Comparison of ENCODE assay signal across 1 cellular context in the genomic region with DNA sequence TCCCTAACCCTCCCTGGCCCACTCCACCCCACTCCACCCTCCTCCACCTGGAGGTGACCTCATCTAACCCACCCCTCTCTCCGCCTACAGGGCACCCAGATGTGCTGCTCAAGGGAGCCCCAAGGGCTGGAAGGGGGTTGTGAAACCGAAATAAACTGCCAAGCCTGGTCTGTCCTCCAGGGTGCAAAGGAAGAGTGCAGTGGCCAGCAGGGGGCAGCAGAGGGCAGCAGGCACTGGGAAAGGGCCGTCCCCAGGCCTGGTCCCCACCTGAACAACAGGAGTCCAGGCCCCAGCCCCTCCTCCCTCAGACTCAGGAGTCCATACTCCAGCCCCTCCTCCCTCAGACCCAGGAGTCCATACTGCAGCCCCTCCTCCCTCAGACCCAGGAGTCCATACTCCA.
TF ChIP-seq lines count a peak whose summit lies in the region.

No MANE protein-coding gene starts in this region.

TF ChIP-seq in HEK293, 187 proteins besides CTCF, POLR2A, EP300 and RAD21 (continued from another document):
- TF ChIP-seq INSM2 (tag by site-specific recombination; IDR thresholded peaks at IDR 0.05) = no peak
- no peak for TF ChIP-seq SP2 (tag by site-specific recombination; IDR thresholded peaks at IDR 0.05)
- no peak for TF ChIP-seq ZNF768 (tag by site-specific recombination; IDR thresholded peaks at IDR 0.05)
- no peak for TF ChIP-seq KLF7 (tag by site-specific recombination; IDR thresholded peaks at IDR 0.05; ENCODE audit: borderline replicate concordance)
- no peak for TF ChIP-seq ZNF169 (tag by site-specific recombination; IDR thresholded peaks at IDR 0.05)
- TF ChIP-seq, protein P1, sequence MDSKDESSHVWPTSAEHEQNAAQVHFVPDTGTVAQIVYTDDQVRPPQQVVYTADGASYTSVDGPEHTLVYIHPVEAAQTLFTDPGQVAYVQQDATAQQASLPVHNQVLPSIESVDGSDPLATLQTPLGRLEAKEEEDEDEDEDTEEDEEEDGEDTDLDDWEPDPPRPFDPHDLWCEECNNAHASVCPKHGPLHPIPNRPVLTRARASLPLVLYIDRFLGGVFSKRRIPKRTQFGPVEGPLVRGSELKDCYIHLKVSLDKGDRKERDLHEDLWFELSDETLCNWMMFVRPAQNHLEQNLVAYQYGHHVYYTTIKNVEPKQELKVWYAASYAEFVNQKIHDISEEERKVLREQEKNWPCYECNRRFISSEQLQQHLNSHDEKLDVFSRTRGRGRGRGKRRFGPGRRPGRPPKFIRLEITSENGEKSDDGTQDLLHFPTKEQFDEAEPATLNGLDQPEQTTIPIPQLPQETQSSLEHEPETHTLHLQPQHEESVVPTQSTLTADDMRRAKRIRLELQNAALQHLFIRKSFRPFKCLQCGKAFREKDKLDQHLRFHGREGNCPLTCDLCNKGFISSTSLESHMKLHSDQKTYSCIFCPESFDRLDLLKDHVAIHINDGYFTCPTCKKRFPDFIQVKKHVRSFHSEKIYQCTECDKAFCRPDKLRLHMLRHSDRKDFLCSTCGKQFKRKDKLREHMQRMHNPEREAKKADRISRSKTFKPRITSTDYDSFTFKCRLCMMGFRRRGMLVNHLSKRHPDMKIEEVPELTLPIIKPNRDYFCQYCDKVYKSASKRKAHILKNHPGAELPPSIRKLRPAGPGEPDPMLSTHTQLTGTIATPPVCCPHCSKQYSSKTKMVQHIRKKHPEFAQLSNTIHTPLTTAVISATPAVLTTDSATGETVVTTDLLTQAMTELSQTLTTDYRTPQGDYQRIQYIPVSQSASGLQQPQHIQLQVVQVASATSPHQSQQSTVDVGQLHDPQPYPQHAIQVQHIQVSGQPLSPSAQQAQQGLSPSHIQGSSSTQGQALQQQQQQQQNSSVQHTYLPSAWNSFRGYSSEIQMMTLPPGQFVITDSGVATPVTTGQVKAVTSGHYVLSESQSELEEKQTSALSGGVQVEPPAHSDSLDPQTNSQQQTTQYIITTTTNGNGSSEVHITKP (tag by site-specific recombination; IDR thresholded peaks at IDR 0.05) = peak; percentile 14; the same call in 1 of the 2 replicates
- no peak for TF ChIP-seq ZNF473 (tag by site-specific recombination; IDR thresholded peaks at IDR 0.05)
- TF ChIP-seq ZNF19 (tag by site-specific recombination; IDR thresholded peaks at IDR 0.05; ENCODE audit: low read depth) = no peak
- TF ChIP-seq SALL2 (tag by site-specific recombination; IDR thresholded peaks at IDR 0.05; ENCODE audit: borderline replicate concordance) = no peak
- TF ChIP-seq ZNF623 (tag by site-specific recombination; IDR thresholded peaks at IDR 0.05) = no peak
- no peak for TF ChIP-seq ZNF121 (tag by site-specific recombination; IDR thresholded peaks at IDR 0.05)
- TF ChIP-seq ZSCAN23 (tag by site-specific recombination; IDR thresholded peaks at IDR 0.05) = no peak
- 0 out of 2 replicates have a peak, but pooled peaks have one; percentile 26 for TF ChIP-seq ZNF660 (tag by site-specific recombination; IDR thresholded peaks at IDR 0.05)
- TF ChIP-seq TSHZ1 (tag by site-specific recombination; IDR thresholded peaks at IDR 0.05; ENCODE audit: borderline replicate concordance) = no peak
- no peak for TF ChIP-seq ZNF155 (tag by site-specific recombination; IDR thresholded peaks at IDR 0.05)
- TF ChIP-seq ZNF2 (tag by site-specific recombination; IDR thresholded peaks at IDR 0.05) = no peak
- TF ChIP-seq KLF1 (tag by site-specific recombination; IDR thresholded peaks at IDR 0.05) = 0 out of 2 replicates have a peak, but pooled peaks have one; percentile 22
- no peak for TF ChIP-seq HOXD13 (CRISPR knock-in tag; IDR thresholded peaks at IDR 0.05; ENCODE audit: borderline replicate concordance)
- no peak for TF ChIP-seq ZNF792 (tag by site-specific recombination; IDR thresholded peaks at IDR 0.05)
- TF ChIP-seq ZNF324 (tag by site-specific recombination; IDR thresholded peaks at IDR 0.05) = no peak
- TF ChIP-seq ZNF416 (tag by site-specific recombination; IDR thresholded peaks at IDR 0.05) = no peak
- TF ChIP-seq ZNF561 (tag by site-specific recombination; IDR thresholded peaks at IDR 0.05; ENCODE audit: borderline replicate concordance) = peak; percentile 61; the same call in 1 of the 2 replicates
- TF ChIP-seq ZBTB49 (tag by site-specific recombination; IDR thresholded peaks at IDR 0.05; ENCODE audit: low read depth) = no peak
- peak; percentile 46; the same call in 1 of the 2 replicates for TF ChIP-seq KLF8 (tag by site-specific recombination; IDR thresholded peaks at IDR 0.05)
- peak; percentile 58 for TF ChIP-seq ZNF654 (tag by site-specific recombination; IDR thresholded peaks at IDR 0.05; ENCODE audit: low read depth)
- TF ChIP-seq ZBTB21 (tag by site-specific recombination; IDR thresholded peaks at IDR 0.05) = no peak
- TF ChIP-seq, protein P2, sequence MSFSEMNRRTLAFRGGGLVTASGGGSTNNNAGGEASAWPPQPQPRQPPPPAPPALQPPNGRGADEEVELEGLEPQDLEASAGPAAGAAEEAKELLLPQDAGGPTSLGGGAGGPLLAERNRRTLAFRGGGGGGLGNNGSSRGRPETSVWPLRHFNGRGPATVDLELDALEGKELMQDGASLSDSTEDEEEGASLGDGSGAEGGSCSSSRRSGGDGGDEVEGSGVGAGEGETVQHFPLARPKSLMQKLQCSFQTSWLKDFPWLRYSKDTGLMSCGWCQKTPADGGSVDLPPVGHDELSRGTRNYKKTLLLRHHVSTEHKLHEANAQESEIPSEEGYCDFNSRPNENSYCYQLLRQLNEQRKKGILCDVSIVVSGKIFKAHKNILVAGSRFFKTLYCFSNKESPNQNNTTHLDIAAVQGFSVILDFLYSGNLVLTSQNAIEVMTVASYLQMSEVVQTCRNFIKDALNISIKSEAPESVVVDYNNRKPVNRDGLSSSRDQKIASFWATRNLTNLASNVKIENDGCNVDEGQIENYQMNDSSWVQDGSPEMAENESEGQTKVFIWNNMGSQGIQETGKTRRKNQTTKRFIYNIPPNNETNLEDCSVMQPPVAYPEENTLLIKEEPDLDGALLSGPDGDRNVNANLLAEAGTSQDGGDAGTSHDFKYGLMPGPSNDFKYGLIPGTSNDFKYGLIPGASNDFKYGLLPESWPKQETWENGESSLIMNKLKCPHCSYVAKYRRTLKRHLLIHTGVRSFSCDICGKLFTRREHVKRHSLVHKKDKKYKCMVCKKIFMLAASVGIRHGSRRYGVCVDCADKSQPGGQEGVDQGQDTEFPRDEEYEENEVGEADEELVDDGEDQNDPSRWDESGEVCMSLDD (tag by site-specific recombination; IDR thresholded peaks at IDR 0.05) = 0 out of 2 replicates have a peak, but pooled peaks have one; percentile 18
- no peak for TF ChIP-seq ZNF426 (tag by site-specific recombination; IDR thresholded peaks at IDR 0.05)
- TF ChIP-seq ZNF514 (tag by site-specific recombination; IDR thresholded peaks at IDR 0.05) = no peak
- TF ChIP-seq ZNF837 (tag by site-specific recombination; IDR thresholded peaks at IDR 0.05) = no peak
- TF ChIP-seq ZNF658 (tag by site-specific recombination; IDR thresholded peaks at IDR 0.05) = no peak
- TF ChIP-seq IKZF3 (tag by site-specific recombination; IDR thresholded peaks at IDR 0.05) = no peak
- TF ChIP-seq ZNF341 (tag by site-specific recombination; IDR thresholded peaks at IDR 0.05; ENCODE audit: low read depth) = no peak
- peak; percentile 42; the same call in 1 of the 2 replicates for TF ChIP-seq ZNF692 (tag by site-specific recombination; IDR thresholded peaks at IDR 0.05)
- TF ChIP-seq GLIS1 (tag by site-specific recombination; IDR thresholded peaks at IDR 0.05) = peak; percentile 38; the same call in 1 of the 2 replicates
- TF ChIP-seq, protein P3, sequence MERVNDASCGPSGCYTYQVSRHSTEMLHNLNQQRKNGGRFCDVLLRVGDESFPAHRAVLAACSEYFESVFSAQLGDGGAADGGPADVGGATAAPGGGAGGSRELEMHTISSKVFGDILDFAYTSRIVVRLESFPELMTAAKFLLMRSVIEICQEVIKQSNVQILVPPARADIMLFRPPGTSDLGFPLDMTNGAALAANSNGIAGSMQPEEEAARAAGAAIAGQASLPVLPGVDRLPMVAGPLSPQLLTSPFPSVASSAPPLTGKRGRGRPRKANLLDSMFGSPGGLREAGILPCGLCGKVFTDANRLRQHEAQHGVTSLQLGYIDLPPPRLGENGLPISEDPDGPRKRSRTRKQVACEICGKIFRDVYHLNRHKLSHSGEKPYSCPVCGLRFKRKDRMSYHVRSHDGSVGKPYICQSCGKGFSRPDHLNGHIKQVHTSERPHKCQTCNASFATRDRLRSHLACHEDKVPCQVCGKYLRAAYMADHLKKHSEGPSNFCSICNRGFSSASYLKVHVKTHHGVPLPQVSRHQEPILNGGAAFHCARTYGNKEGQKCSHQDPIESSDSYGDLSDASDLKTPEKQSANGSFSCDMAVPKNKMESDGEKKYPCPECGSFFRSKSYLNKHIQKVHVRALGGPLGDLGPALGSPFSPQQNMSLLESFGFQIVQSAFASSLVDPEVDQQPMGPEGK (tag by site-specific recombination; IDR thresholded peaks at IDR 0.05) = 0 out of 2 replicates have a peak, but pooled peaks have one; percentile 24
- TF ChIP-seq KLF17 (tag by site-specific recombination; IDR thresholded peaks at IDR 0.05) = no peak
- no peak for TF ChIP-seq HOXA7 (CRISPR knock-in tag; IDR thresholded peaks at IDR 0.05; ENCODE audit: borderline replicate concordance)
